Comparison of ENCODE assay signal across 1 cellular context in the genomic region with DNA sequence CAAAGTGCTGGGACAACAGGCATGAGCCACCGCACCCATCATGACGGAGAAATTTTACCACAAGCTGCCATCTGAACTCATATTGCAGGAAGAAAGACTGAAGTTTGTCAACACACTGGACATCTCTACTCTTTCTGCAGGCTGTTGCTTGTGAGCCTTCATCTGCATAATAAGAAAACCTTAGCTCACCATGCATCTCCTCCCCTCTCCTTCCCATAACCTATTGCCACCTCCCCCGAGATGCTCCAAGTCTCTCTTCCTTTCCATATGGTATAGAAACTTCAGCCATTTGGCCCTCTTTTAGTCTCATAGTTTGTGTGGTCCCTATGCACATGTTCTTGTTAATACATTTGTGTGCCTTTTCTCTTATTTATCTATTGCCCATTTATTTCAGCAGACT.
"Had no signal": no experiment of that assay in that cellular context is flagged by ENCODE, and none has a peak within 500 bp of the region (broad histone marks: within the 10 kb centered on the region; RNA-seq: fewer than 3 reads in every experiment).

No MANE protein-coding gene starts in this region.

- H3K4me3 ChIP-seq: GM12878 had no signal

- ATAC-seq: GM12878 had no signal
